Comparison of ENCODE assay signal across 9 cellular contexts in the genomic region with DNA sequence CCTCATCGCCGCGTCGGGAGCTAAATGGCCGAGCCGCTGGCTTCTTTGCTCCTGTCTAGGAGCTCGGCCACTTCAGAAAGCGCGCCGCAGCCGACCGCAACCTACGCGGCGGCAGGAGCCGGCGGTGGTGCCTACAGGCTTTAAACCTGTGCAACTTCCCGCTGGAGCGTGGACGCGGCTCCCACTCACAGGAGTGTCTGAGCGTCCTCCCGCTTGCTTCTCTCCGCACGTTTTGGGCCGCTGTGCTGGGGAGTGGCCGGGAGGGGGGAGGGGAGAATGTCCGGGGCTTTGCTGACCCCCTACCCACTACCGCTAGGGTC. TPM values are rescaled to one million over a fixed set of nuclear protein-coding genes. Genes with fewer than 3 reads are reported as not detected.
DNase-seq lines count a peak whose midpoint lies in the region; ATAC-seq and TF ChIP-seq lines count a peak whose summit lies in the region.
"Had no signal": no experiment of that assay in that cellular context is flagged by ENCODE, and none has a peak within 500 bp of the region (broad histone marks: within the 10 kb centered on the region; RNA-seq: fewer than 3 reads in every experiment).

No MANE protein-coding gene starts in this region.

- H2AFZ ChIP-seq in SK-N-SH (ENCODE audit: low read depth): no peak overlapping the region

- H3K27ac ChIP-seq in SK-N-SH (ENCODE audit: low read depth in 2 of 2, low read length in 1 of 2): no peak overlapping the region
- peak overlapping the region in 1 of 2 donors; percentile 24 for H3K27ac ChIP-seq in testis

- no peaks in the 10 kb centered on the region for H4K20me1 ChIP-seq in SK-N-SH (ENCODE audit: insufficient read depth)

- CTCF ChIA-PET in SK-N-SH (lab: Yijun Ruan, JAX): interaction anchor here (1.5 kb wide), 1 partner anchor 14 kb away, joined by 4 read pairs; no protein-coding TSS in a partner anchor

- peaks cover 0 to 8% (median 0%) of the 10 kb centered on the region in 5 experiments for H3K9me3 Mint-ChIP-seq in brain
- H3K9me3 Mint-ChIP-seq: CD4-positive, CD25-positive, alpha-beta regulatory T cell had no signal

- POLR2A ChIA-PET in SK-N-SH (lab: Yijun Ruan, JAX): no interaction called here

- TF ChIP-seq POLR2A in testis (IDR thresholded peaks at IDR 0.05): no peak

- H3K4me3 Mint-ChIP-seq in brain: peak overlapping the region; percentile 35 to 79 (median 74)

- H3K27me3 Mint-ChIP-seq in brain: peaks cover 64% of the 10 kb centered on the region

- intact Hi-C loops in testis (cut with DNase I; ENCODE audit: low total_unique reads): no loop called here

- peaks cover 47% of the 10 kb centered on the region for H3K27me3 ChIP-seq in SK-N-SH (ENCODE audit: insufficient read depth)
- no peaks in the 10 kb centered on the region for H3K27me3 ChIP-seq in kidney epithelial cell (ENCODE audit: control insufficient read depth, insufficient read depth, low read length)
- no peaks in the 10 kb centered on the region for H3K27me3 ChIP-seq in testis

- peak; percentile 26; the same call in 1 of the 3 replicates for ATAC-seq in SK-N-SH treated with all-trans-retinoic acid at 6 μM for 48 hours
- no peak for ATAC-seq in GM21737 (IDR thresholded peaks at IDR 0.05; ENCODE audit: unreplicated experiment)
- ATAC-seq in GM18867 (IDR thresholded peaks at IDR 0.05; ENCODE audit: unreplicated experiment): no peak

- no peaks in the 10 kb centered on the region for H3K36me3 ChIP-seq in SK-N-SH (replicated peaks in 1 of 2; ENCODE audit: control insufficient read depth in 1 of 2, insufficient read depth in 2 of 2, low read length in 1 of 2)
- no peaks in the 10 kb centered on the region for H3K36me3 ChIP-seq in kidney epithelial cell (ENCODE audit: control insufficient read depth, insufficient read depth, low read length)
- H3K36me3 ChIP-seq in testis (ENCODE audit: low read depth, missing control alignments): no peaks in the 10 kb centered on the region

- no peaks in the 10 kb centered on the region for H3F3A ChIP-seq in SK-N-SH (replicated peaks; ENCODE audit: insufficient read depth)

- peak overlapping the region in 1 of 5 experiments; percentile 1 for H3K27ac Mint-ChIP-seq in brain
- H3K27ac Mint-ChIP-seq: CD4-positive, CD25-positive, alpha-beta regulatory T cell had no signal

- no peaks in the 10 kb centered on the region for H3K9me2 ChIP-seq in SK-N-SH

- 7% methylated on average over 5 of the region's 29 CpGs for WGBS in SK-N-SH (ENCODE audit: low lambda C conversion rate)
- WGBS in testis, 2 donors: 3% methylated on average over 14 of the region's 29 CpGs; no CpG with 5 or more reads in 1 of the 2 donors

- H3K4me1 ChIP-seq in SK-N-SH (ENCODE audit: control insufficient read depth in 1 of 2, insufficient read depth in 2 of 2, low read depth in 1 of 2, low read length in 1 of 2) (no peaks in the 10 kb centered on the region), testis (no peaks in the 10 kb centered on the region)

- no peak overlapping the region for H3K4me3 ChIP-seq in SK-N-SH (ENCODE audit: low read depth in 2 of 2, low read length in 1 of 2)
- peak overlapping the region; percentile 66 for H3K4me3 ChIP-seq in kidney epithelial cell (ENCODE audit: low read depth, low read length)
- peak overlapping the region; percentile 47 to 56 for H3K4me3 ChIP-seq in testis

- no peak overlapping the region for H3K4me2 ChIP-seq in SK-N-SH

- H3K9me3 ChIP-seq in SK-N-SH (no peaks in the 10 kb centered on the region), testis (no peaks in the 10 kb centered on the region)

- H3K79me2 ChIP-seq in SK-N-SH (ENCODE audit: insufficient read depth): no peaks in the 10 kb centered on the region

- H3K4me1 Mint-ChIP-seq in brain: no peaks in the 10 kb centered on the region

- no peak for TF ChIP-seq RAD21 in SK-N-SH (IDR thresholded peaks at IDR 0.05; ENCODE audit: low read length)

- H3K36me3 Mint-ChIP-seq in brain: no peaks in the 10 kb centered on the region
- H3K36me3 Mint-ChIP-seq: CD4-positive, CD25-positive, alpha-beta regulatory T cell had no signal

- TF ChIP-seq EP300 in SK-N-SH (IDR thresholded peaks at IDR 0.05; ENCODE audit: borderline replicate concordance in 1 of 2, low read depth in 1 of 2, low read length in 1 of 2): no peak

- no peak for TF ChIP-seq CTCF in SK-N-SH (IDR thresholded peaks at IDR 0.05)
- TF ChIP-seq CTCF in brain (conservative IDR thresholded peaks at IDR 0.05): no peak
- TF ChIP-seq CTCF in kidney epithelial cell (IDR thresholded peaks at IDR 0.05; ENCODE audit: insufficient read depth, low read length, poor library complexity, severe bottlenecking): no peak
- TF ChIP-seq CTCF in testis (IDR thresholded peaks at IDR 0.05): no peak

- DNase-seq in SK-N-SH (no peak), kidney epithelial cell (ENCODE audit: low read depth) (no peak), testis (peak; percentile 17), A172 (ENCODE audit: low spot score) (no peak)

- no peak overlapping the region for H3K9ac ChIP-seq in SK-N-SH

TF ChIP-seq in SK-N-SH treated with all-trans-retinoic acid at 6 μM for 48 hours, 23 proteins besides CTCF, POLR2A, EP300 and RAD21:
- no peak for TF ChIP-seq TOX (CRISPR knock-in tag; IDR thresholded peaks at IDR 0.05; ENCODE audit: borderline replicate concordance)

TF ChIP-seq in SK-N-SH, 30 proteins besides CTCF, POLR2A, EP300 and RAD21:
- TF ChIP-seq RXRA (IDR thresholded peaks at IDR 0.05; ENCODE audit: borderline replicate concordance, low read depth) (no peak), NFIC (IDR thresholded peaks at IDR 0.05; ENCODE audit: borderline replicate concordance) (no peak), FOSL2 (IDR thresholded peaks at IDR 0.05; ENCODE audit: borderline replicate concordance, low read depth) (no peak)
- TF ChIP-seq, protein P1, sequence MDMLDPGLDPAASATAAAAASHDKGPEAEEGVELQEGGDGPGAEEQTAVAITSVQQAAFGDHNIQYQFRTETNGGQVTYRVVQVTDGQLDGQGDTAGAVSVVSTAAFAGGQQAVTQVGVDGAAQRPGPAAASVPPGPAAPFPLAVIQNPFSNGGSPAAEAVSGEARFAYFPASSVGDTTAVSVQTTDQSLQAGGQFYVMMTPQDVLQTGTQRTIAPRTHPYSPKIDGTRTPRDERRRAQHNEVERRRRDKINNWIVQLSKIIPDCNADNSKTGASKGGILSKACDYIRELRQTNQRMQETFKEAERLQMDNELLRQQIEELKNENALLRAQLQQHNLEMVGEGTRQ (IDR thresholded peaks at IDR 0.05; ENCODE audit: borderline replicate concordance, low read depth, low read length): no peak
- TF ChIP-seq, protein P2, sequence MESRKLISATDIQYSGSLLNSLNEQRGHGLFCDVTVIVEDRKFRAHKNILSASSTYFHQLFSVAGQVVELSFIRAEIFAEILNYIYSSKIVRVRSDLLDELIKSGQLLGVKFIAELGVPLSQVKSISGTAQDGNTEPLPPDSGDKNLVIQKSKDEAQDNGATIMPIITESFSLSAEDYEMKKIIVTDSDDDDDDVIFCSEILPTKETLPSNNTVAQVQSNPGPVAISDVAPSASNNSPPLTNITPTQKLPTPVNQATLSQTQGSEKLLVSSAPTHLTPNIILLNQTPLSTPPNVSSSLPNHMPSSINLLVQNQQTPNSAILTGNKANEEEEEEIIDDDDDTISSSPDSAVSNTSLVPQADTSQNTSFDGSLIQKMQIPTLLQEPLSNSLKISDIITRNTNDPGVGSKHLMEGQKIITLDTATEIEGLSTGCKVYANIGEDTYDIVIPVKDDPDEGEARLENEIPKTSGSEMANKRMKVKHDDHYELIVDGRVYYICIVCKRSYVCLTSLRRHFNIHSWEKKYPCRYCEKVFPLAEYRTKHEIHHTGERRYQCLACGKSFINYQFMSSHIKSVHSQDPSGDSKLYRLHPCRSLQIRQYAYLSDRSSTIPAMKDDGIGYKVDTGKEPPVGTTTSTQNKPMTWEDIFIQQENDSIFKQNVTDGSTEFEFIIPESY (IDR thresholded peaks at IDR 0.05; ENCODE audit: borderline replicate concordance, low read depth): no peak

RNA-seq across cellular contexts. Expression of a gene that starts 1.0 kb away (rescaled TPM):
- polyA plus RNA-seq in SK-N-SH (2012; rRNA removed): 0.61 and 1.7 TPM in 2 replicates
- polyA plus RNA-seq in SK-N-SH (2012; cell fraction: cytosol; rRNA removed): 0.60 and 1.5 TPM in 2 replicates
- 1.6 and 1.9 TPM in 2 replicates for polyA plus RNA-seq in SK-N-SH (2012; cell fraction: nucleus; rRNA removed)
- 1.1 TPM for polyA plus RNA-seq in brain (ENCODE audit: insufficient read depth, low read depth, low replicate concordance)
- 1.4 and 1.6 TPM in 2 replicates for total RNA-seq in kidney epithelial cell
- total RNA-seq in testis: 10 to 100 TPM; 32.5 to 33.1 TPM
- 9.5 TPM for polyA plus RNA-seq in testis (ENCODE audit: insufficient read depth, low read depth, low replicate concordance)
- not detected in 2 replicates for total RNA-seq in A172 (2014; rRNA removed; shearing (Covaris generic))

Comparison
In these comparisons a context has a peak if more than half of its experiments do, and no peak if none do; other contexts are left out.
1. H3K4me3 ChIP-seq: peak in kidney epithelial cell (single experiment) and testis (2 of 2); none in SK-N-SH (0 of 2).
2. RNA of a gene that starts 1.0 kb away (total RNA-seq): 32.5 to 33.1 TPM in testis; 1.4 to 1.6 TPM in kidney epithelial cell and not detected in A172; every median in the first group is over 10 times any median in the second.